1 cellular context compared by ENCODE assay signal in the genomic region with DNA sequence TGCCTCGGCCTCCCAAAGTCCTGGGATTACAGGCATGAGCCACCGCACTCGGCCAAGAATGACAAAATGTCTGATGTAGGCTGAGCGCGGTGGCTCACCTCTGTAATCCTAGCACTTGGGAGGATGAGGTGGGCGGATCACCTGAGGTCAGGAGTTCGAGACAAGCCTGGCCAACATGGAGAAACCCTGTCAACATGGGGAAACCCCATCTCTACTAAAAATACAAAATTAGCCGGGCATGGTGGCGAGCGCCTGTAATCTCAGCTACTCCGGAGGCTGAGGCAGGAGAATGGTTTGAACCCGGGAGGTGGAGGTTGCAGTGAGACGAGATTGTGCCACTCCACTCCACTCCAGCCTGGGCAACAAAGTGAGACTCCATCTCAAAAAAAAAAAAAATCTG.
TF ChIP-seq lines count a peak whose summit lies in the region.

No MANE protein-coding gene starts in this region.

TF ChIP-seq in GM12878, 131 proteins besides CTCF, POLR2A, EP300 and RAD21:
- peak in 1 of 2 experiments; percentile 46; a peak in 1 of 4 replicates for TF ChIP-seq BHLHE40 (IDR thresholded peaks at IDR 0.05; ENCODE audit: borderline replicate concordance in 1 of 2, low read depth in 2 of 2, low read length in 1 of 2)
- TF ChIP-seq EGR1 (IDR thresholded peaks at IDR 0.05; ENCODE audit: borderline replicate concordance in 1 of 2, low read depth in 2 of 2, low read length in 2 of 2): peak in 1 of 2 experiments; percentile 35; a peak in 1 of 3 replicates
- TF ChIP-seq, protein P1, sequence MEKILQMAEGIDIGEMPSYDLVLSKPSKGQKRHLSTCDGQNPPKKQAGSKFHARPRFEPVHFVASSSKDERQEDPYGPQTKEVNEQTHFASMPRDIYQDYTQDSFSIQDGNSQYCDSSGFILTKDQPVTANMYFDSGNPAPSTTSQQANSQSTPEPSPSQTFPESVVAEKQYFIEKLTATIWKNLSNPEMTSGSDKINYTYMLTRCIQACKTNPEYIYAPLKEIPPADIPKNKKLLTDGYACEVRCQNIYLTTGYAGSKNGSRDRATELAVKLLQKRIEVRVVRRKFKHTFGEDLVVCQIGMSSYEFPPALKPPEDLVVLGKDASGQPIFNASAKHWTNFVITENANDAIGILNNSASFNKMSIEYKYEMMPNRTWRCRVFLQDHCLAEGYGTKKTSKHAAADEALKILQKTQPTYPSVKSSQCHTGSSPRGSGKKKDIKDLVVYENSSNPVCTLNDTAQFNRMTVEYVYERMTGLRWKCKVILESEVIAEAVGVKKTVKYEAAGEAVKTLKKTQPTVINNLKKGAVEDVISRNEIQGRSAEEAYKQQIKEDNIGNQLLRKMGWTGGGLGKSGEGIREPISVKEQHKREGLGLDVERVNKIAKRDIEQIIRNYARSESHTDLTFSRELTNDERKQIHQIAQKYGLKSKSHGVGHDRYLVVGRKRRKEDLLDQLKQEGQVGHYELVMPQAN (conservative IDR thresholded peaks at IDR 0.05): 0 out of 2 replicates have a peak, but pooled peaks have one; percentile 27
- 0 out of 2 replicates have a peak, but pooled peaks have one; percentile 41 for TF ChIP-seq SMARCA5 (IDR thresholded peaks at IDR 0.05)
